1 cellular context compared by ENCODE assay signal in genomic region chr11:95849087-95849825, GRCh38.
TF ChIP-seq lines count a peak whose summit lies in the region.

No MANE protein-coding gene starts in this region.

TF ChIP-seq in HepG2, 621 proteins besides CTCF, POLR2A, EP300 and RAD21 (continued from another document):
- TF ChIP-seq EEA1 (CRISPR knock-in tag; IDR thresholded peaks at IDR 0.05; ENCODE audit: borderline replicate concordance) (no peak), ZFY (CRISPR knock-in tag; IDR thresholded peaks at IDR 0.05) (no peak), ZKSCAN1 (IDR thresholded peaks at IDR 0.05; ENCODE audit: low read length) (no peak), STAG1 (CRISPR knock-in tag; IDR thresholded peaks at IDR 0.05) (peak; percentile 87), KAT8 (CRISPR knock-in tag; IDR thresholded peaks at IDR 0.05) (no peak), GATAD1 (CRISPR knock-in tag; IDR thresholded peaks at IDR 0.05) (no peak), ATF2 (CRISPR knock-in tag; IDR thresholded peaks at IDR 0.05) (0 out of 2 replicates have a peak, but pooled peaks have one; percentile 15), SMC3 (IDR thresholded peaks at IDR 0.05; ENCODE audit: low read length) (peak; percentile 73), POGZ (CRISPR knock-in tag; IDR thresholded peaks at IDR 0.05) (peak; percentile 46; the same call in 1 of the 2 replicates), HNF1B (CRISPR knock-in tag; IDR thresholded peaks at IDR 0.05) (0 out of 2 replicates have a peak, but pooled peaks have one; percentile 31), HOMEZ (CRISPR knock-in tag; IDR thresholded peaks at IDR 0.05; ENCODE audit: low read depth) (peak; percentile 87; the same call in 1 of the 2 replicates), TBX3 (IDR thresholded peaks at IDR 0.05; ENCODE audit: borderline replicate concordance) (no peak), YEATS4 (CRISPR knock-in tag; IDR thresholded peaks at IDR 0.05; ENCODE audit: borderline replicate concordance) (no peak), ZNF782 (CRISPR knock-in tag; IDR thresholded peaks at IDR 0.05; ENCODE audit: borderline replicate concordance) (no peak), ZNF556 (CRISPR knock-in tag; IDR thresholded peaks at IDR 0.05; ENCODE audit: borderline replicate concordance) (no peak), REL (CRISPR knock-in tag; conservative IDR thresholded peaks at IDR 0.05) (no peak), MIXL1 (CRISPR knock-in tag; IDR thresholded peaks at IDR 0.05) (0 out of 2 replicates have a peak, but pooled peaks have one; percentile 9), ZSCAN22 (CRISPR knock-in tag; IDR thresholded peaks at IDR 0.05) (no peak), ZMYM4 (CRISPR knock-in tag; IDR thresholded peaks at IDR 0.05) (0 out of 2 replicates have a peak, but pooled peaks have one; percentile 20), TFE3 (CRISPR knock-in tag; IDR thresholded peaks at IDR 0.05) (no peak), ZNF724P (CRISPR knock-in tag; IDR thresholded peaks at IDR 0.05; ENCODE audit: borderline replicate concordance) (no peak), FOSL2 (CRISPR knock-in tag; IDR thresholded peaks at IDR 0.05) (peak; percentile 56), ZNF576 (CRISPR knock-in tag; IDR thresholded peaks at IDR 0.05) (no peak), ZNF232 (CRISPR knock-in tag; IDR thresholded peaks at IDR 0.05; ENCODE audit: borderline replicate concordance) (no peak), ZNF710 (CRISPR knock-in tag; IDR thresholded peaks at IDR 0.05; ENCODE audit: borderline replicate concordance) (no peak), XRCC5 (optimal IDR thresholded peaks at IDR 0.05; ENCODE audit: low read length) (no peak), FLYWCH1 (CRISPR knock-in tag; IDR thresholded peaks at IDR 0.05) (no peak), ZNF609 (CRISPR knock-in tag; IDR thresholded peaks at IDR 0.05; ENCODE audit: borderline replicate concordance) (no peak), ZNF589 (CRISPR knock-in tag; conservative IDR thresholded peaks at IDR 0.05) (no peak), HOXD1 (CRISPR knock-in tag; IDR thresholded peaks at IDR 0.05) (no peak), SP2 (CRISPR knock-in tag; IDR thresholded peaks at IDR 0.05) (no peak), XBP1 (CRISPR knock-in tag; IDR thresholded peaks at IDR 0.05) (no peak), SMYD3 (CRISPR knock-in tag; IDR thresholded peaks at IDR 0.05) (no peak), RBFOX2 (IDR thresholded peaks at IDR 0.05; ENCODE audit: low read depth, low read length) (no peak), TSC22D2 (CRISPR knock-in tag; IDR thresholded peaks at IDR 0.05; ENCODE audit: borderline replicate concordance) (no peak), DNMT3B (CRISPR knock-in tag; conservative IDR thresholded peaks at IDR 0.05) (no peak), ZNF574 (CRISPR knock-in tag; IDR thresholded peaks at IDR 0.05) (peak; percentile 80)
